2 cellular contexts compared by ENCODE assay signal in the genomic region with DNA sequence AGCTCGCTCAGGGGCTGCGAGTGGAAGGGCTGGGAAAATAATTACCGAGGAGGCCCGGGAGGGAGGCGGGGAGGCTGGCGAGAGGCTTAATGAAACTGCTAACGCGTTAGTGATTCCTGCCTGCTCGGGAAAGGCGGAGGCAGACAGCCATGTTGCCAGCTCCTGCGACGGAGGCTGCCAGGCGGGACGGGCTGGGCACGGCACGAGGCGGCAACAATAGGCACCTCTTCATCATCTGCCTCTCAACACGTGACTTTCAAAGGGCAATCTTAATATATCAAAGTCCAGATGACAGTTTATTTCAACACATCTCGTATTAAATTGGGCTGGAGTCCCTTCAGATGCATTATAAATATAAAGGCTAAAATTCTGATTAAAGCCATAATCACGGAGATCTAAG.
TF ChIP-seq lines count a peak whose summit lies in the region.

No MANE protein-coding gene starts in this region.

TF ChIP-seq in liver, 16 proteins besides CTCF, POLR2A, EP300 and RAD21 (continued from another document):
- TF ChIP-seq, protein P1, sequence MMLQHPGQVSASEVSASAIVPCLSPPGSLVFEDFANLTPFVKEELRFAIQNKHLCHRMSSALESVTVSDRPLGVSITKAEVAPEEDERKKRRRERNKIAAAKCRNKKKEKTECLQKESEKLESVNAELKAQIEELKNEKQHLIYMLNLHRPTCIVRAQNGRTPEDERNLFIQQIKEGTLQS (IDR thresholded peaks at IDR 0.05), result no peak
- TF ChIP-seq HNF4A (conservative IDR thresholded peaks at IDR 0.05) (peak; percentile 66 to 77), NR2F2 (IDR thresholded peaks at IDR 0.05) (no peak), HNF4G (IDR thresholded peaks at IDR 0.05) (no peak), GABPA (IDR thresholded peaks at IDR 0.05 in 1 of 2, conservative IDR thresholded peaks at IDR 0.05 in 1 of 2) (no peak), SP1 (IDR thresholded peaks at IDR 0.05) (no peak), RXRA (IDR thresholded peaks at IDR 0.05) (peak in 1 of 2 donors; percentile 13), TAF1 (conservative IDR thresholded peaks at IDR 0.05) (no peak)
- TF ChIP-seq, protein P2, sequence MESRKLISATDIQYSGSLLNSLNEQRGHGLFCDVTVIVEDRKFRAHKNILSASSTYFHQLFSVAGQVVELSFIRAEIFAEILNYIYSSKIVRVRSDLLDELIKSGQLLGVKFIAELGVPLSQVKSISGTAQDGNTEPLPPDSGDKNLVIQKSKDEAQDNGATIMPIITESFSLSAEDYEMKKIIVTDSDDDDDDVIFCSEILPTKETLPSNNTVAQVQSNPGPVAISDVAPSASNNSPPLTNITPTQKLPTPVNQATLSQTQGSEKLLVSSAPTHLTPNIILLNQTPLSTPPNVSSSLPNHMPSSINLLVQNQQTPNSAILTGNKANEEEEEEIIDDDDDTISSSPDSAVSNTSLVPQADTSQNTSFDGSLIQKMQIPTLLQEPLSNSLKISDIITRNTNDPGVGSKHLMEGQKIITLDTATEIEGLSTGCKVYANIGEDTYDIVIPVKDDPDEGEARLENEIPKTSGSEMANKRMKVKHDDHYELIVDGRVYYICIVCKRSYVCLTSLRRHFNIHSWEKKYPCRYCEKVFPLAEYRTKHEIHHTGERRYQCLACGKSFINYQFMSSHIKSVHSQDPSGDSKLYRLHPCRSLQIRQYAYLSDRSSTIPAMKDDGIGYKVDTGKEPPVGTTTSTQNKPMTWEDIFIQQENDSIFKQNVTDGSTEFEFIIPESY (IDR thresholded peaks at IDR 0.05), result no peak
- TF ChIP-seq, protein P3, sequence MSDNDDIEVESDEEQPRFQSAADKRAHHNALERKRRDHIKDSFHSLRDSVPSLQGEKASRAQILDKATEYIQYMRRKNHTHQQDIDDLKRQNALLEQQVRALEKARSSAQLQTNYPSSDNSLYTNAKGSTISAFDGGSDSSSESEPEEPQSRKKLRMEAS (IDR thresholded peaks at IDR 0.05), result no peak
TF ChIP-seq in liver: peak in this region for 2.

TF ChIP-seq in HepG2, 621 proteins besides CTCF, POLR2A, EP300 and RAD21 (continued from another document):
- TF ChIP-seq, protein P4, sequence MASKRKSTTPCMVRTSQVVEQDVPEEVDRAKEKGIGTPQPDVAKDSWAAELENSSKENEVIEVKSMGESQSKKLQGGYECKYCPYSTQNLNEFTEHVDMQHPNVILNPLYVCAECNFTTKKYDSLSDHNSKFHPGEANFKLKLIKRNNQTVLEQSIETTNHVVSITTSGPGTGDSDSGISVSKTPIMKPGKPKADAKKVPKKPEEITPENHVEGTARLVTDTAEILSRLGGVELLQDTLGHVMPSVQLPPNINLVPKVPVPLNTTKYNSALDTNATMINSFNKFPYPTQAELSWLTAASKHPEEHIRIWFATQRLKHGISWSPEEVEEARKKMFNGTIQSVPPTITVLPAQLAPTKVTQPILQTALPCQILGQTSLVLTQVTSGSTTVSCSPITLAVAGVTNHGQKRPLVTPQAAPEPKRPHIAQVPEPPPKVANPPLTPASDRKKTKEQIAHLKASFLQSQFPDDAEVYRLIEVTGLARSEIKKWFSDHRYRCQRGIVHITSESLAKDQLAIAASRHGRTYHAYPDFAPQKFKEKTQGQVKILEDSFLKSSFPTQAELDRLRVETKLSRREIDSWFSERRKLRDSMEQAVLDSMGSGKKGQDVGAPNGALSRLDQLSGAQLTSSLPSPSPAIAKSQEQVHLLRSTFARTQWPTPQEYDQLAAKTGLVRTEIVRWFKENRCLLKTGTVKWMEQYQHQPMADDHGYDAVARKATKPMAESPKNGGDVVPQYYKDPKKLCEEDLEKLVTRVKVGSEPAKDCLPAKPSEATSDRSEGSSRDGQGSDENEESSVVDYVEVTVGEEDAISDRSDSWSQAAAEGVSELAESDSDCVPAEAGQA (IDR thresholded peaks at IDR 0.05; ENCODE audit: low read depth), result no peak
- TF ChIP-seq, protein P4 (CRISPR knock-in tag; IDR thresholded peaks at IDR 0.05; ENCODE audit: borderline replicate concordance), result no peak
- TF ChIP-seq KDM3A (CRISPR knock-in tag; IDR thresholded peaks at IDR 0.05; ENCODE audit: low read depth), result no peak
- no peak for TF ChIP-seq ZNF724P (CRISPR knock-in tag; IDR thresholded peaks at IDR 0.05; ENCODE audit: borderline replicate concordance)
- TF ChIP-seq ZNF138 (CRISPR knock-in tag; IDR thresholded peaks at IDR 0.05; ENCODE audit: low read depth), result no peak
- no peak for TF ChIP-seq AKAP8 (CRISPR knock-in tag; IDR thresholded peaks at IDR 0.05)
- TF ChIP-seq NR2F6 (IDR thresholded peaks at IDR 0.05), result no peak
- no peak for TF ChIP-seq NR2F6 (CRISPR knock-in tag; IDR thresholded peaks at IDR 0.05)
- no peak for TF ChIP-seq ZNF782 (CRISPR knock-in tag; IDR thresholded peaks at IDR 0.05; ENCODE audit: borderline replicate concordance)
- TF ChIP-seq, protein P5, sequence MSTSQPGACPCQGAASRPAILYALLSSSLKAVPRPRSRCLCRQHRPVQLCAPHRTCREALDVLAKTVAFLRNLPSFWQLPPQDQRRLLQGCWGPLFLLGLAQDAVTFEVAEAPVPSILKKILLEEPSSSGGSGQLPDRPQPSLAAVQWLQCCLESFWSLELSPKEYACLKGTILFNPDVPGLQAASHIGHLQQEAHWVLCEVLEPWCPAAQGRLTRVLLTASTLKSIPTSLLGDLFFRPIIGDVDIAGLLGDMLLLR (CRISPR knock-in tag; IDR thresholded peaks at IDR 0.05), result no peak
- no peak for TF ChIP-seq CHD2 (IDR thresholded peaks at IDR 0.05; ENCODE audit: low read depth, low read length)
- no peak for TF ChIP-seq ZFP62 (CRISPR knock-in tag; IDR thresholded peaks at IDR 0.05)
- no peak for TF ChIP-seq MLLT10 (CRISPR knock-in tag; IDR thresholded peaks at IDR 0.05)
